ENCODE assay signal across 29 cellular contexts in genomic region chr10:126432507-126432906, GRCh38. TPM values are rescaled to one million over a fixed set of nuclear protein-coding genes. Genes with fewer than 3 reads are reported as not detected.
"Had no signal": no experiment of that assay in that cellular context is flagged by ENCODE, and none has a peak within 500 bp of the region (broad histone marks: within the 10 kb centered on the region; RNA-seq: fewer than 3 reads in every experiment).

No MANE protein-coding gene starts in this region.

- H3K4me2 ChIP-seq: SK-N-SH had no signal

- H3K9me3 ChIP-seq: ascending aorta, body of pancreas, Peyer's patch, SJCRH30, SK-N-SH had no signal

- H3K36me3 Mint-ChIP-seq: WTC11 had no signal

- H3K27me3 Mint-ChIP-seq: activated T-cell treated with anti-CD3 and anti-CD28 coated beads, Interleukin-2, amount 50 U/mL, for 24 hours; central memory CD8-positive, alpha-beta T cell had no signal

- H3K4me1 ChIP-seq: ascending aorta, body of pancreas, Peyer's patch, SJCRH30 had no signal

- H3K36me3 ChIP-seq: ascending aorta, Peyer's patch, SJCRH30 had no signal

- H3K4me3 ChIP-seq: ascending aorta, body of pancreas, Peyer's patch, SJCRH30 had no signal

- H3K27me3 ChIP-seq: ascending aorta, body of pancreas, Peyer's patch, SJCRH30 had no signal

- H3K9ac ChIP-seq: SK-N-SH had no signal

- H3K4me3 Mint-ChIP-seq: activated CD8-positive, alpha-beta T cell treated with anti-CD3 and anti-CD28 coated beads, Interleukin-2, amount 10 ng/mL, durations not matched to agents 7 days and 5 days; activated naive CD8-positive, alpha-beta T cell treated with anti-CD3 and anti-CD28 coated beads, Interleukin-2, amount 50 U/mL, for 24 hours; activated T-cell treated with anti-CD3 and anti-CD28 coated beads, Interleukin-2, amount 50 U/mL, for 24 hours; activated T-helper 1 cell treated with anti-CD3 and anti-CD28 coated beads, Interleukin-12 subunit alpha, Interleukin-12 subunit beta, Interleukin-2, Interleukin-4 antibody, amounts not matched to agents 30 ng/mL and 10 ng/mL and 1 ng/mL, durations not matched to agents 14 hours and 24 hours and 36 hours; central memory CD8-positive, alpha-beta T cell; T-helper 2 cell treated with Interferon-gamma antibody and Interleukin-4, amounts not matched to agents 5 μg/mL and 100 μg/mL, for 36 hours; WTC11 had no signal

- H3K9me3 Mint-ChIP-seq: activated naive CD8-positive, alpha-beta T cell treated with anti-CD3 and anti-CD28 coated beads, Interleukin-2, amount 50 U/mL, for 24 hours had no signal

- DNase-seq: activated CD4-positive, alpha-beta T cell treated with anti-CD3 and anti-CD28 coated beads for 48 hours; activated CD4-positive, alpha-beta T cell treated with anti-CD3 and anti-CD28 coated beads, Interleukin-2, amount 50 U/mL, for 4 hours; activated CD4-positive, CD25-positive, alpha-beta regulatory T cell treated with anti-CD3 and anti-CD28 coated beads, Interleukin-2, amount 50 U/mL, for 72 hours; activated CD8-positive, alpha-beta T cell treated with anti-CD3 and anti-CD28 coated beads, Interleukin-2, amount 10 ng/mL, durations not matched to agents 7 days and 5 days; activated effector memory CD4-positive, alpha-beta T cell treated with anti-CD3 and anti-CD28 coated beads, Interleukin-2, amount 50 U/mL, for 16 hours; activated naive CD8-positive, alpha-beta T cell treated with anti-CD3 and anti-CD28 coated beads, Interleukin-2, amount 50 U/mL, for 24 hours; activated T-cell treated with anti-CD3 and anti-CD28 coated beads, Interleukin-2, amount 50 U/mL, for 24 hours; amniotic stem cell; body of pancreas; Karpas-422; NCI-H1092; NCI-H1417; NCI-H1930; NCI-H2171; NCI-H226; NCI-H526; NCI-H774; Peyer's patch; Right ventricle myocardium superior; SJCRH30; SK-N-SH; T-helper 1 cell had no signal

- H3K4me1 Mint-ChIP-seq: activated naive CD8-positive, alpha-beta T cell treated with anti-CD3 and anti-CD28 coated beads, Interleukin-2, amount 50 U/mL, for 24 hours; central memory CD8-positive, alpha-beta T cell; WTC11 had no signal

- H3K27ac Mint-ChIP-seq: activated CD8-positive, alpha-beta T cell treated with anti-CD3 and anti-CD28 coated beads, Interleukin-2, amount 10 ng/mL, durations not matched to agents 7 days and 5 days; activated naive CD4-positive, alpha-beta T cell treated with anti-CD3 and anti-CD28 coated beads, Interleukin-2, amount 50 U/mL, for 72 hours; activated naive CD8-positive, alpha-beta T cell treated with anti-CD3 and anti-CD28 coated beads, Interleukin-2, amount 50 U/mL, for 24 hours; activated T-cell treated with anti-CD3 and anti-CD28 coated beads, Interleukin-2, amount 50 U/mL, for 24 hours; activated T-helper 1 cell treated with anti-CD3 and anti-CD28 coated beads, Interleukin-12 subunit alpha, Interleukin-12 subunit beta, Interleukin-2, Interleukin-4 antibody, amounts not matched to agents 30 ng/mL and 10 ng/mL and 1 ng/mL, durations not matched to agents 14 hours and 24 hours and 36 hours; T-helper 2 cell treated with Interferon-gamma antibody and Interleukin-4, amounts not matched to agents 5 μg/mL and 100 μg/mL, for 36 hours; WTC11 had no signal

- H3K27ac ChIP-seq: ascending aorta, body of pancreas, Peyer's patch, RWPE1, SJCRH30 had no signal

- ATAC-seq: activated CD8-positive, alpha-beta T cell treated with anti-CD3 and anti-CD28 coated beads, Interleukin-2, amount 10 ng/mL, durations not matched to agents 7 days and 5 days; activated naive CD4-positive, alpha-beta T cell treated with anti-CD3 and anti-CD28 coated beads, Interleukin-2, amount 50 U/mL, for 72 hours; body of pancreas; WTC11 had no signal

RNA-seq across cellular contexts. Expression of gene ADAM12, which starts 44.2 kb away (rescaled TPM):
- total RNA-seq: activated T-helper 1 cell treated with anti-CD3 and anti-CD28 coated beads, Interleukin-12 subunit alpha, Interleukin-12 subunit beta, Interleukin-2, Interleukin-4 antibody, amounts not matched to agents 30 ng/mL and 10 ng/mL and 1 ng/mL, durations not matched to agents 14 hours and 24 hours and 36 hours; ascending aorta had no signal
